Comparison of ENCODE assay signal across 1 cellular context in genomic region chr15:63029701-63030100, GRCh38.
TF ChIP-seq lines count a peak whose summit lies in the region.

No MANE protein-coding gene starts in this region.

TF ChIP-seq in IMR-90, 13 proteins besides CTCF, POLR2A, EP300 and RAD21:
- TF ChIP-seq SMC3 (IDR thresholded peaks at IDR 0.05; ENCODE audit: low read depth, low read length) = no peak
- no peak for TF ChIP-seq RFX5 (IDR thresholded peaks at IDR 0.05; ENCODE audit: low read depth, low read length)
- no peak for TF ChIP-seq ELK1 (IDR thresholded peaks at IDR 0.05; ENCODE audit: borderline replicate concordance, low read depth, low read length)
- TF ChIP-seq MAFK (IDR thresholded peaks at IDR 0.05; ENCODE audit: low read depth, low read length) = no peak
- no peak for TF ChIP-seq FOS (IDR thresholded peaks at IDR 0.05; ENCODE audit: low read depth, low read length)
- TF ChIP-seq NFE2L2 (IDR thresholded peaks at IDR 0.05; ENCODE audit: low read depth, low read length) = no peak
- no peak for TF ChIP-seq MXI1 (IDR thresholded peaks at IDR 0.05; ENCODE audit: borderline replicate concordance, low read depth, low read length)
- TF ChIP-seq CHD1 (IDR thresholded peaks at IDR 0.05; ENCODE audit: low read depth, low read length) = no peak
- TF ChIP-seq CEBPB (IDR thresholded peaks at IDR 0.05; ENCODE audit: low read depth, low read length) = no peak
TF ChIP-seq in IMR-90: peak in this region for 0.
